Comparison of ENCODE assay signal across 15 cellular contexts in the genomic region with DNA sequence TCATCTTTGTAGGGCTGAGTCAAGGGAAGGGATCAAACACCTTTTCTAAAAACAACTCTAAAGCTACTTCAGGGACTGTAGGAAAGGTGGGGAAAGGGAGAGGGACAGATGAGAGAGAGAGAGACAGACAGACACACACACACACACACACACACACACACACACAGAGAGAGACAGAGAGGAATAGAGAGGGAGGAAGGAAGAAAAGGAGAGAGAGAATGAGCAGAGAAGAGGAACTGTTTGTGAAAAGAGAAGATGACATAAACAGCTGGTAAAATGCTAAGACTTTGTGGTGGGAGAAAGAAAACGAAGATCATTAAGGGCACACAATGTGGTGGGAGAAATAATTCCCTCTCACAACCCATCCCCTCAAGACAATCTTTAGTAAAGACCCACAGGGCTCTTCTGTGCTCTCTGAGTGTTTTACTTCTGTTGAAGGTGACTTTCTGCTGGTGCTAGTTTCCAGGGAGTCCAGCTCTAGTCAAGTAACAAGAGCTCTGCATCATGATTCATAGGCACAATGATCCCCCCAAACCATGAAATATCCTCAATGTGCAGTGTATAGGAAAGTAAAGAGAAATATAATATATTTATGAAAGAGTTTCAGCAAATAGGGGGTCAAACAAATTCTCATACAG.
DNase-seq lines count a peak whose midpoint lies in the region; ATAC-seq and TF ChIP-seq lines count a peak whose summit lies in the region.
"Had no signal": no experiment of that assay in that cellular context is flagged by ENCODE, and none has a peak within 500 bp of the region (broad histone marks: within the 10 kb centered on the region; RNA-seq: fewer than 3 reads in every experiment).

No MANE protein-coding gene starts in this region.

- TF ChIP-seq CTCF in HL-60 (IDR thresholded peaks at IDR 0.05; ENCODE audit: insufficient read depth, low read length) (no peak), left lung (IDR thresholded peaks at IDR 0.05) (no peak)

- CTCF ChIA-PET in activated CD8-positive, alpha-beta T cell treated with anti-CD3 and anti-CD28 coated beads, Interleukin-2, amount 10 ng/mL, durations not matched to agents 7 days and 5 days (lab: Charles Lee): interaction anchor here (0.6 to 6.9 kb wide), 11 partner anchors 8 to 171 kb away, joined by 3 to 65 read pairs (median 3); no protein-coding TSS in a partner anchor

- peaks cover 16% of the 10 kb centered on the region for H3K36me3 Mint-ChIP-seq in activated CD8-positive, alpha-beta T cell treated with anti-CD3 and anti-CD28 coated beads, Interleukin-2, amount 10 ng/mL, durations not matched to agents 7 days and 5 days (ENCODE audit: low read depth)
- H3K36me3 Mint-ChIP-seq in naive B cell: no peaks in the 10 kb centered on the region

- DNase-seq in HL-60 (ENCODE audit: low read depth in 1 of 2, low spot score in 1 of 2) (peak in 1 of 2 experiments; percentile 23), naive B cell (no peak), Kasumi-1 (lab: John Stamatoyannopoulos, UW) (no peak), left lung (no peak), OCI-M2 (lab: John Stamatoyannopoulos, UW; ENCODE audit: unreplicated experiment) (no peak)
- DNase-seq in activated CD8-positive, alpha-beta T cell treated with anti-CD3 and anti-CD28 coated beads, Interleukin-2, amount 10 ng/mL, durations not matched to agents 7 days and 5 days: no peak
- DNase-seq: activated CD4-positive, CD25-positive, alpha-beta regulatory T cell; activated naive CD4-positive, alpha-beta T cell treated with anti-CD3 and anti-CD28 coated beads, Interleukin-2, amount 10 ng/mL, durations not matched to agents 7 days and 5 days; H9; NCI-H226; psoas muscle; RPMI8226; transverse colon had no signal

- ATAC-seq in activated CD8-positive, alpha-beta T cell treated with anti-CD3 and anti-CD28 coated beads, Interleukin-2, amount 10 ng/mL, durations not matched to agents 7 days and 5 days: peak; percentile 16
- ATAC-seq in naive B cell (ENCODE audit: low read depth in 2 of 2) (peak; percentile 36 to 50), left lung (no peak), GM19023 (IDR thresholded peaks at IDR 0.05; ENCODE audit: unreplicated experiment) (no peak)

- peaks cover 38% of the 10 kb centered on the region for H3K4me1 ChIP-seq in ACC112 (ENCODE audit: control insufficient read depth, insufficient read depth, low read length, unreplicated experiment)
- H3K4me1 ChIP-seq in left lung: peaks cover 6 to 50% of the 10 kb centered on the region in 2 donors
- H3K4me1 ChIP-seq: psoas muscle had no signal

- peak overlapping the region; percentile 51 for H3K27ac Mint-ChIP-seq in activated CD8-positive, alpha-beta T cell treated with anti-CD3 and anti-CD28 coated beads, Interleukin-2, amount 10 ng/mL, durations not matched to agents 7 days and 5 days
- peak overlapping the region; percentile 60 to 98 (median 90) for H3K27ac Mint-ChIP-seq in naive B cell
- H3K27ac Mint-ChIP-seq: activated naive CD4-positive, alpha-beta T cell treated with anti-CD3 and anti-CD28 coated beads, Interleukin-2, amount 10 ng/mL, durations not matched to agents 7 days and 5 days; H9 had no signal

- peaks cover 78% of the 10 kb centered on the region for H3K4me1 Mint-ChIP-seq in activated CD8-positive, alpha-beta T cell treated with anti-CD3 and anti-CD28 coated beads, Interleukin-2, amount 10 ng/mL, durations not matched to agents 7 days and 5 days (ENCODE audit: low read depth)
- H3K4me1 Mint-ChIP-seq in naive B cell: peaks cover 68 to 81% (median 73%) of the 10 kb centered on the region in 3 donors
- H3K4me1 Mint-ChIP-seq: H9 had no signal

- peaks cover 3% of the 10 kb centered on the region for H3K9me3 Mint-ChIP-seq in activated CD8-positive, alpha-beta T cell treated with anti-CD3 and anti-CD28 coated beads, Interleukin-2, amount 10 ng/mL, durations not matched to agents 7 days and 5 days (ENCODE audit: insufficient read depth)
- peaks cover 0 to 6% (median 0%) of the 10 kb centered on the region in 7 donors for H3K9me3 Mint-ChIP-seq in naive B cell
- H3K9me3 Mint-ChIP-seq: H9 had no signal

- peak overlapping the region; percentile 12 for H2AFZ ChIP-seq in ACC112 (ENCODE audit: low read length, unreplicated experiment)

- intact Hi-C loops in left lung (cut with DNase I): no loop called here

- no peaks in the 10 kb centered on the region for H3K27me3 Mint-ChIP-seq in activated CD8-positive, alpha-beta T cell treated with anti-CD3 and anti-CD28 coated beads, Interleukin-2, amount 10 ng/mL, durations not matched to agents 7 days and 5 days (ENCODE audit: low read depth)
- H3K27me3 Mint-ChIP-seq in naive B cell: no peaks in the 10 kb centered on the region
- H3K27me3 Mint-ChIP-seq: activated naive CD4-positive, alpha-beta T cell treated with anti-CD3 and anti-CD28 coated beads, Interleukin-2, amount 10 ng/mL, durations not matched to agents 7 days and 5 days had no signal

- no peaks in the 10 kb centered on the region for H3K36me3 ChIP-seq in ACC112 (ENCODE audit: insufficient read depth, low read length)
- no peaks in the 10 kb centered on the region for H3K36me3 ChIP-seq in left lung
- H3K36me3 ChIP-seq: transverse colon had no signal

- no peak overlapping the region for H3K4me3 Mint-ChIP-seq in activated CD8-positive, alpha-beta T cell treated with anti-CD3 and anti-CD28 coated beads, Interleukin-2, amount 10 ng/mL, durations not matched to agents 7 days and 5 days
- peak overlapping the region in 7 of 8 donors; percentile 2 to 73 (median 56) for H3K4me3 Mint-ChIP-seq in naive B cell
- H3K4me3 Mint-ChIP-seq: activated naive CD4-positive, alpha-beta T cell treated with anti-CD3 and anti-CD28 coated beads, Interleukin-2, amount 10 ng/mL, durations not matched to agents 7 days and 5 days; H9 had no signal

- no peaks in the 10 kb centered on the region for H3K79me2 ChIP-seq in ACC112 (ENCODE audit: control insufficient read depth, insufficient read depth, low read length, unreplicated experiment)

- no peaks in the 10 kb centered on the region for H3K9me3 ChIP-seq in left lung
- H3K9me3 ChIP-seq: psoas muscle, transverse colon had no signal

- POLR2A ChIA-PET in activated CD8-positive, alpha-beta T cell treated with anti-CD3 and anti-CD28 coated beads, Interleukin-2, amount 10 ng/mL, durations not matched to agents 7 days and 5 days (lab: Charles Lee): interaction anchor here (1.6 to 13.5 kb wide), 5 partner anchors 8 to 78 kb away, joined by 5 to 261 read pairs (median 9); partner anchors contain the start of gene STK17B

- H3K27me3 ChIP-seq in ACC112 (ENCODE audit: insufficient read depth, low read length) (no peaks in the 10 kb centered on the region), HL-60 (ENCODE audit: insufficient read depth, poor library complexity, severe bottlenecking) (no peaks in the 10 kb centered on the region), left lung (no peaks in the 10 kb centered on the region)
- H3K27me3 ChIP-seq: transverse colon had no signal

- H3K4me3 ChIP-seq in ACC112 (ENCODE audit: low read depth, low read length) (no peak overlapping the region), HL-60 (replicated peaks; ENCODE audit: insufficient read depth, low read length) (no peak overlapping the region), left lung (no peak overlapping the region)
- H3K4me3 ChIP-seq: psoas muscle, transverse colon had no signal

- H3K27ac ChIP-seq in ACC112 (ENCODE audit: low read depth, low read length): no peak overlapping the region
- H3K27ac ChIP-seq in HL-60 (replicated peaks): peak overlapping the region; percentile 54
- H3K27ac ChIP-seq in left lung: peak overlapping the region in 1 of 2 donors; percentile 71
- H3K27ac ChIP-seq: psoas muscle had no signal

Comparison
In these comparisons a context has a peak if more than half of its experiments do, and no peak if none do; other contexts are left out.
1. ATAC-seq: peak in activated CD8-positive, alpha-beta T cell treated with anti-CD3 and anti-CD28 coated beads, Interleukin-2, amount 10 ng/mL, durations not matched to agents 7 days and 5 days (single experiment) and naive B cell (2 of 2); none in left lung (single experiment) and GM19023 (single experiment).